9 cellular contexts compared by ENCODE assay signal in the genomic region with DNA sequence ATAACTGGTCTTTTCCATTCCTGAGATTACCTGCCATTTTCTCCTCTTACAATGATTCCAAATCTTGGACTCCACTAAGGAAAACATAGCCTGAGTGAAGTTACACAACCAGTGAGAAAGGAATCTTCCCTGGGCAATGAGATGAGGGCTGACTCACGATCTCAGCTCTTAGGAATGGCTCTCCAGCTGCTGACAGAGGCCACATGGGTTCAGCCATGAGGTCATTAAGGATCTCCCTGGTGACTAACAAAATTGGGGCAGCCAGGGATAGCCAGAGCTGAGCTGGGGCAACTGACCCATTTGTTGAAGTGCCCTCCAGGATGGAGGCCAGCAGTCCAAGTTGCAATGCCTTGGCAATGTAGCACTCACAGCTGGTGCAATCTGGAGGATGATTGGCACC.
DNase-seq lines count a peak whose midpoint lies in the region; ATAC-seq and TF ChIP-seq lines count a peak whose summit lies in the region.
"Had no signal": no experiment of that assay in that cellular context is flagged by ENCODE, and none has a peak within 500 bp of the region (broad histone marks: within the 10 kb centered on the region; RNA-seq: fewer than 3 reads in every experiment).

No MANE protein-coding gene starts in this region.

- CTCF ChIA-PET in Panc1 (lab: Charles Lee) = no interaction called here

- intact Hi-C loops in Panc1 (cut with micrococcal nuclease; ENCODE audit: unreplicated experiment) = no loop called here

- no peak for TF ChIP-seq CTCF in AG10803 (conservative IDR thresholded peaks at IDR 0.05; ENCODE audit: low read length)
- no peak for TF ChIP-seq CTCF in Panc1 (IDR thresholded peaks at IDR 0.05)
- TF ChIP-seq CTCF in nephron progenitor cell (IDR thresholded peaks at IDR 0.05) = no peak

- no TSS peak for BruUV-seq in Panc1 (replicated peaks; lab: Mats Ljungman, UMichigan)

- H3K4me1 Mint-ChIP-seq in nephron progenitor cell (peaks cover 21% of the 10 kb centered on the region), T-helper 17 cell (peaks cover 8% of the 10 kb centered on the region)
- H3K4me1 Mint-ChIP-seq: activated naive CD4-positive, alpha-beta T cell treated with anti-CD3 and anti-CD28 coated beads, Interleukin-2, amount 50 U/mL, for 24 hours had no signal

- peaks cover 24% of the 10 kb centered on the region for H3K9me3 Mint-ChIP-seq in nephron progenitor cell

- H3K4me3 Mint-ChIP-seq in nephron progenitor cell = no peak overlapping the region
- H3K4me3 Mint-ChIP-seq in T-helper 17 cell = no peak overlapping the region
- H3K4me3 Mint-ChIP-seq: activated naive CD4-positive, alpha-beta T cell treated with anti-CD3 and anti-CD28 coated beads, Interleukin-2, amount 50 U/mL, for 24 hours had no signal

- in situ Hi-C loops in Panc1 (cut with HindIII; ENCODE audit: low pct_unique_long_range_greater_than_20kb, low sequenced_read_pairs) = no loop called here

- POLR2A ChIA-PET in Panc1 (lab: Charles Lee) = no interaction called here

- DNase-seq in AG10803 (ENCODE audit: low read depth) (peak; percentile 97), Panc1 (ENCODE audit: low read depth, low spot score) (peak; percentile 74), fibroblast of gingiva (ENCODE audit: low read depth) (peak; percentile 99), nephron progenitor cell (no peak), RPMI8226 (no peak), T-helper 17 cell (no peak), NCI-H524 treated with DMSO at 0.1 percent for 48 hours (lab: John Stamatoyannopoulos, UW) (no peak), SIG-M5 (lab: John Stamatoyannopoulos, UW) (no peak)

- H3K27ac Mint-ChIP-seq in nephron progenitor cell = peak overlapping the region; percentile 14
- H3K27ac Mint-ChIP-seq in T-helper 17 cell = no peak overlapping the region
- H3K27ac Mint-ChIP-seq: activated naive CD4-positive, alpha-beta T cell treated with anti-CD3 and anti-CD28 coated beads, Interleukin-2, amount 50 U/mL, for 24 hours had no signal

- H3K27me3 Mint-ChIP-seq in nephron progenitor cell (ENCODE audit: low read depth, poor library complexity) (peaks cover 6% of the 10 kb centered on the region), T-helper 17 cell (peaks cover 20% of the 10 kb centered on the region)
- H3K27me3 Mint-ChIP-seq: activated naive CD4-positive, alpha-beta T cell treated with anti-CD3 and anti-CD28 coated beads, Interleukin-2, amount 50 U/mL, for 24 hours had no signal

- ATAC-seq in Panc1 = no peak
- ATAC-seq in T-helper 17 cell = no peak

- no peak overlapping the region for H3K4me3 ChIP-seq in AG10803 (ENCODE audit: low read length)
- H3K4me3 ChIP-seq in Panc1 (ENCODE audit: low read depth in 2 of 2, low read length in 2 of 2) = no peak overlapping the region

- peaks cover 6% of the 10 kb centered on the region for H3K36me3 Mint-ChIP-seq in nephron progenitor cell (ENCODE audit: low read depth)
- peaks cover 2% of the 10 kb centered on the region for H3K36me3 Mint-ChIP-seq in T-helper 17 cell (ENCODE audit: low read depth)
- H3K36me3 Mint-ChIP-seq: activated naive CD4-positive, alpha-beta T cell treated with anti-CD3 and anti-CD28 coated beads, Interleukin-2, amount 50 U/mL, for 24 hours had no signal

- peaks cover 6% of the 10 kb centered on the region for H3K4me1 ChIP-seq in Panc1 (ENCODE audit: control insufficient read depth, insufficient read depth, low read length)

- no peak overlapping the region for H3K27ac ChIP-seq in Panc1 (ENCODE audit: low read length)

- H3K27me3 ChIP-seq in Panc1 (ENCODE audit: control insufficient read depth, insufficient read depth, low read length) = no peaks in the 10 kb centered on the region

- no peaks in the 10 kb centered on the region for H3K36me3 ChIP-seq in Panc1 (ENCODE audit: control insufficient read depth, insufficient read depth, low read length)

- peaks cover 2% of the 10 kb centered on the region; the same call in 1 of the 2 replicates for H3K9me3 ChIP-seq in Panc1 (ENCODE audit: control insufficient read depth, insufficient read depth, low read depth, low read length)
- no peaks in the 10 kb centered on the region for H3K9me3 ChIP-seq in T-helper 17 cell (ENCODE audit: control insufficient read depth, low read length, poor library complexity, severe bottlenecking)

Comparison
In these comparisons a context has a peak if more than half of its experiments do, and no peak if none do; other contexts are left out.
1. DNase-seq: peak in AG10803 (single experiment), Panc1 (single experiment) and fibroblast of gingiva (single experiment); none in nephron progenitor cell (single experiment), RPMI8226 (single experiment), T-helper 17 cell (0 of 3), NCI-H524 treated with DMSO at 0.1 percent for 48 hours (single experiment) and SIG-M5 (single experiment).